Comparison of ENCODE assay signal across 14 cellular contexts in genomic region chr18:51168031-51168742, GRCh38. TPM values are rescaled to one million over a fixed set of nuclear protein-coding genes. Genes with fewer than 3 reads are reported as not detected.
DNase-seq lines count a peak whose midpoint lies in the region; ATAC-seq and TF ChIP-seq lines count a peak whose summit lies in the region.
"Had no signal": no experiment of that assay in that cellular context is flagged by ENCODE, and none has a peak within 500 bp of the region (broad histone marks: within the 10 kb centered on the region; RNA-seq: fewer than 3 reads in every experiment).

No MANE protein-coding gene starts in this region.

- intact Hi-C loops in activated T-helper 1 cell treated with anti-CD3 and anti-CD28 coated beads, Interleukin-12 subunit alpha, Interleukin-12 subunit beta, Interleukin-2, Interleukin-4 antibody, amounts not matched to agents 30 ng/mL and 10 ng/mL and 1 ng/mL, durations not matched to agents 14 hours and 24 hours and 36 hours (cut with micrococcal nuclease): no loop called here

- peak overlapping the region; percentile 5; the same call in 1 of the 2 replicates for H3K4me2 ChIP-seq in GM23338

- H3K9me3 Mint-ChIP-seq in GM23338: no peaks in the 10 kb centered on the region
- peaks cover 3% of the 10 kb centered on the region for H3K9me3 Mint-ChIP-seq in activated T-helper 1 cell treated with anti-CD3 and anti-CD28 coated beads, Interleukin-12 subunit alpha, Interleukin-12 subunit beta, Interleukin-2, Interleukin-4 antibody, amounts not matched to agents 30 ng/mL and 10 ng/mL and 1 ng/mL, durations not matched to agents 14 hours and 24 hours and 36 hours

- H3K27me3 Mint-ChIP-seq in GM23338 (ENCODE audit: insufficient read depth, low read depth, poor library complexity): peaks cover 10% of the 10 kb centered on the region
- no peaks in the 10 kb centered on the region for H3K27me3 Mint-ChIP-seq in activated T-helper 1 cell treated with anti-CD3 and anti-CD28 coated beads, Interleukin-12 subunit alpha, Interleukin-12 subunit beta, Interleukin-2, Interleukin-4 antibody, amounts not matched to agents 30 ng/mL and 10 ng/mL and 1 ng/mL, durations not matched to agents 14 hours and 24 hours and 36 hours (ENCODE audit: insufficient read depth)

- no peaks in the 10 kb centered on the region for H3K79me2 ChIP-seq in GM23338 (replicated peaks; ENCODE audit: insufficient read depth)

- H3K4me3 ChIP-seq in GM23338: no peak overlapping the region
- H3K4me3 ChIP-seq: sigmoid colon, suprapubic skin had no signal

- H3K27me3 ChIP-seq in GM23338 (ENCODE audit: insufficient read depth): no peaks in the 10 kb centered on the region
- H3K27me3 ChIP-seq: sigmoid colon, suprapubic skin had no signal

- peak; percentile 42 to 53 for TF ChIP-seq CTCF in GM23338 (conservative IDR thresholded peaks at IDR 0.05; ENCODE audit: low read depth in 2 of 2)

- H3K4me1 Mint-ChIP-seq in GM23338: peaks cover 74% of the 10 kb centered on the region
- H3K4me1 Mint-ChIP-seq in activated T-helper 1 cell treated with anti-CD3 and anti-CD28 coated beads, Interleukin-12 subunit alpha, Interleukin-12 subunit beta, Interleukin-2, Interleukin-4 antibody, amounts not matched to agents 30 ng/mL and 10 ng/mL and 1 ng/mL, durations not matched to agents 14 hours and 24 hours and 36 hours (ENCODE audit: low read depth): peaks cover 70% of the 10 kb centered on the region

- no peaks in the 10 kb centered on the region for H3F3A ChIP-seq in GM23338 (replicated peaks; ENCODE audit: low read depth)

- H3K36me3 ChIP-seq in GM23338 (ENCODE audit: insufficient read depth): no peaks in the 10 kb centered on the region
- H3K36me3 ChIP-seq: sigmoid colon, suprapubic skin had no signal

- H3K4me3 Mint-ChIP-seq in GM23338: peak overlapping the region; percentile 32
- H3K4me3 Mint-ChIP-seq in activated T-helper 1 cell treated with anti-CD3 and anti-CD28 coated beads, Interleukin-12 subunit alpha, Interleukin-12 subunit beta, Interleukin-2, Interleukin-4 antibody, amounts not matched to agents 30 ng/mL and 10 ng/mL and 1 ng/mL, durations not matched to agents 14 hours and 24 hours and 36 hours: no peak overlapping the region

- ATAC-seq in GM23338 (peak; percentile 90), HG02678 (IDR thresholded peaks at IDR 0.05; ENCODE audit: unreplicated experiment) (no peak)

- peaks cover 40% of the 10 kb centered on the region for H3K4me1 ChIP-seq in GM23338 (ENCODE audit: insufficient read depth)
- H3K4me1 ChIP-seq: sigmoid colon had no signal

- CTCF ChIA-PET in HEK293T (lab: Yijun Ruan, JAX): interaction anchor here (0.6 kb wide), 1 partner anchor 13 kb away, joined by 4 read pairs; no protein-coding TSS in a partner anchor

- H3K36me3 Mint-ChIP-seq in GM23338 (ENCODE audit: low read depth): peaks cover 3% of the 10 kb centered on the region; the same call in 2 of the 3 replicates
- peaks cover 12% of the 10 kb centered on the region for H3K36me3 Mint-ChIP-seq in activated T-helper 1 cell treated with anti-CD3 and anti-CD28 coated beads, Interleukin-12 subunit alpha, Interleukin-12 subunit beta, Interleukin-2, Interleukin-4 antibody, amounts not matched to agents 30 ng/mL and 10 ng/mL and 1 ng/mL, durations not matched to agents 14 hours and 24 hours and 36 hours (ENCODE audit: low read depth)

- DNase-seq in ELF-1 (ENCODE audit: low read depth, low spot score) (peak; percentile 80), GM23338 (ENCODE audit: low spot score) (peak; percentile 96), iPS-NIHi11 (ENCODE audit: low spot score) (peak; percentile 61), HEK293T (ENCODE audit: extremely low spot score) (no peak), ecto neural progenitor cell (ENCODE audit: low spot score) (no peak)
- no peak for DNase-seq in activated T-helper 1 cell treated with anti-CD3 and anti-CD28 coated beads, Interleukin-12 subunit alpha, Interleukin-12 subunit beta, Interleukin-2, Interleukin-4 antibody, amounts not matched to agents 30 ng/mL and 10 ng/mL and 1 ng/mL, durations not matched to agents 14 hours and 24 hours and 36 hours (ENCODE audit: low spot score)
- DNase-seq: activated CD4-positive, alpha-beta T cell treated with anti-CD3 and anti-CD28 coated beads, Interleukin-2, amount 50 U/mL, for 48 hours; amygdala; dermis blood vessel endothelial cell; kidney glomerular epithelial cell; NCI-H2107; sigmoid colon had no signal

- H3K27ac Mint-ChIP-seq in GM23338: peak overlapping the region; percentile 90
- H3K27ac Mint-ChIP-seq in activated T-helper 1 cell treated with anti-CD3 and anti-CD28 coated beads, Interleukin-12 subunit alpha, Interleukin-12 subunit beta, Interleukin-2, Interleukin-4 antibody, amounts not matched to agents 30 ng/mL and 10 ng/mL and 1 ng/mL, durations not matched to agents 14 hours and 24 hours and 36 hours: peak overlapping the region; percentile 80

- H4K20me1 ChIP-seq in GM23338 (replicated peaks; ENCODE audit: insufficient read depth): no peaks in the 10 kb centered on the region

- POLR2A ChIA-PET in HEK293T (lab: Yijun Ruan, JAX): no interaction called here

- no peak overlapping the region for H2AFZ ChIP-seq in GM23338

- 0 out of 2 replicates have a peak, but pooled peaks cover 3% of the 10 kb centered on the region for H3K9me2 ChIP-seq in GM23338 (ENCODE audit: insufficient read depth)

- H3K27ac ChIP-seq in GM23338 (ENCODE audit: low read depth): peak overlapping the region; percentile 82
- H3K27ac ChIP-seq: sigmoid colon, suprapubic skin had no signal

TF ChIP-seq in GM23338, 12 proteins besides CTCF, POLR2A, EP300 and RAD21 (continues in another document):
- TF ChIP-seq, protein P1, sequence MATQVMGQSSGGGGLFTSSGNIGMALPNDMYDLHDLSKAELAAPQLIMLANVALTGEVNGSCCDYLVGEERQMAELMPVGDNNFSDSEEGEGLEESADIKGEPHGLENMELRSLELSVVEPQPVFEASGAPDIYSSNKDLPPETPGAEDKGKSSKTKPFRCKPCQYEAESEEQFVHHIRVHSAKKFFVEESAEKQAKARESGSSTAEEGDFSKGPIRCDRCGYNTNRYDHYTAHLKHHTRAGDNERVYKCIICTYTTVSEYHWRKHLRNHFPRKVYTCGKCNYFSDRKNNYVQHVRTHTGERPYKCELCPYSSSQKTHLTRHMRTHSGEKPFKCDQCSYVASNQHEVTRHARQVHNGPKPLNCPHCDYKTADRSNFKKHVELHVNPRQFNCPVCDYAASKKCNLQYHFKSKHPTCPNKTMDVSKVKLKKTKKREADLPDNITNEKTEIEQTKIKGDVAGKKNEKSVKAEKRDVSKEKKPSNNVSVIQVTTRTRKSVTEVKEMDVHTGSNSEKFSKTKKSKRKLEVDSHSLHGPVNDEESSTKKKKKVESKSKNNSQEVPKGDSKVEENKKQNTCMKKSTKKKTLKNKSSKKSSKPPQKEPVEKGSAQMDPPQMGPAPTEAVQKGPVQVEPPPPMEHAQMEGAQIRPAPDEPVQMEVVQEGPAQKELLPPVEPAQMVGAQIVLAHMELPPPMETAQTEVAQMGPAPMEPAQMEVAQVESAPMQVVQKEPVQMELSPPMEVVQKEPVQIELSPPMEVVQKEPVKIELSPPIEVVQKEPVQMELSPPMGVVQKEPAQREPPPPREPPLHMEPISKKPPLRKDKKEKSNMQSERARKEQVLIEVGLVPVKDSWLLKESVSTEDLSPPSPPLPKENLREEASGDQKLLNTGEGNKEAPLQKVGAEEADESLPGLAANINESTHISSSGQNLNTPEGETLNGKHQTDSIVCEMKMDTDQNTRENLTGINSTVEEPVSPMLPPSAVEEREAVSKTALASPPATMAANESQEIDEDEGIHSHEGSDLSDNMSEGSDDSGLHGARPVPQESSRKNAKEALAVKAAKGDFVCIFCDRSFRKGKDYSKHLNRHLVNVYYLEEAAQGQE (IDR thresholded peaks at IDR 0.05; ENCODE audit: unreplicated experiment): no peak

TF ChIP-seq in HEK293T, 16 proteins besides CTCF, POLR2A, EP300 and RAD21:
- TF ChIP-seq SUZ12 (IDR thresholded peaks at IDR 0.05) (no peak), ZNF384 (IDR thresholded peaks at IDR 0.05) (no peak), BHLHE40 (IDR thresholded peaks at IDR 0.05; ENCODE audit: borderline replicate concordance) (no peak), SP1 (IDR thresholded peaks at IDR 0.05) (no peak), TARDBP (IDR thresholded peaks at IDR 0.05) (no peak), CTBP1 (IDR thresholded peaks at IDR 0.05; ENCODE audit: borderline replicate concordance) (no peak), NFRKB (IDR thresholded peaks at IDR 0.05) (no peak), FOXK2 (IDR thresholded peaks at IDR 0.05) (no peak)
- TF ChIP-seq, protein P2, sequence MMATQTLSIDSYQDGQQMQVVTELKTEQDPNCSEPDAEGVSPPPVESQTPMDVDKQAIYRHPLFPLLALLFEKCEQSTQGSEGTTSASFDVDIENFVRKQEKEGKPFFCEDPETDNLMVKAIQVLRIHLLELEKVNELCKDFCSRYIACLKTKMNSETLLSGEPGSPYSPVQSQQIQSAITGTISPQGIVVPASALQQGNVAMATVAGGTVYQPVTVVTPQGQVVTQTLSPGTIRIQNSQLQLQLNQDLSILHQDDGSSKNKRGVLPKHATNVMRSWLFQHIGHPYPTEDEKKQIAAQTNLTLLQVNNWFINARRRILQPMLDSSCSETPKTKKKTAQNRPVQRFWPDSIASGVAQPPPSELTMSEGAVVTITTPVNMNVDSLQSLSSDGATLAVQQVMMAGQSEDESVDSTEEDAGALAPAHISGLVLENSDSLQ (IDR thresholded peaks at IDR 0.05): no peak

RNA-seq across cellular contexts. Expression of gene MEX3C, which starts 29.3 kb away (rescaled TPM):
- 109 and 118 TPM in 2 replicates for total RNA-seq in GM23338 (2014; rRNA removed; shearing (Covaris generic))
- polyA plus RNA-seq in GM23338 (2016; fragmentation: Nextera tagmentation; extraction: Ambion mirVana): 28.8 and 30.9 TPM in 2 replicates
- 67.6 and 68.0 TPM in 2 replicates for total RNA-seq in activated T-helper 1 cell treated with anti-CD3 and anti-CD28 coated beads, Interleukin-12 subunit alpha, Interleukin-12 subunit beta, Interleukin-2, Interleukin-4 antibody, amounts not matched to agents 30 ng/mL and 10 ng/mL and 1 ng/mL, durations not matched to agents 14 hours and 24 hours and 36 hours

Comparison
In these comparisons a context has a peak if more than half of its experiments do, and no peak if none do; other contexts are left out.
1. DNase-seq: peak in ELF-1 (single experiment), GM23338 (single experiment) and iPS-NIHi11 (single experiment); none in activated T-helper 1 cell treated with anti-CD3 and anti-CD28 coated beads, Interleukin-12 subunit alpha, Interleukin-12 subunit beta, Interleukin-2, Interleukin-4 antibody, amounts not matched to agents 30 ng/mL and 10 ng/mL and 1 ng/mL, durations not matched to agents 14 hours and 24 hours and 36 hours (single experiment), HEK293T (single experiment) and ecto neural progenitor cell (single experiment).